In the genomic region with DNA sequence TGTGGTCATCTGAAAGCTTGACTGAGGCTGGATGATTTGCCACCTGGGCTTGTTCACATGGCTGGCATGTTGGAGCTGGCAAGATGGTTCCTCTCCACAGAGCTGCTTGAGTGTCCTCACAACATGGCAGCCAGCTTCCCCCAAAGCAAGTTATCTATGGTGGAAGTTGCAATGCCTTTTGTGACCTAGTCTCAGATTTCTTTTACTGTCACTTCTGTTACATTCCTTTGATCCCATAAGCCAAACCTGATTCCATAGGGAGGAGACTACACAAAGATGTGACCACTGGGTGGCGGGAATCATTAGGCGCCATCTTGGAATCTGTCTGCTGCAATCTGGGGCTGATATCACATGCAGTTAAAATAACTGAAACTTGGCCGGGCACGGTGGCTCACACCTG, we compare ENCODE assay signal across 27 cellular contexts. TPM values are rescaled to one million over a fixed set of nuclear protein-coding genes. Genes with fewer than 3 reads are reported as not detected.
"Had no signal": no experiment of that assay in that cellular context is flagged by ENCODE, and none has a peak within 500 bp of the region (broad histone marks: within the 10 kb centered on the region; RNA-seq: fewer than 3 reads in every experiment).

No MANE protein-coding gene starts in this region.

- DNase-seq: colonic mucosa; effector CD4-positive, alpha-beta T cell; hippocampal formation; kidney glomerular epithelial cell; naive thymus-derived CD8-positive, alpha-beta T cell; psoas muscle; sigmoid colon; stimulated activated CD4-positive, alpha-beta T cell treated with anti-CD3 and anti-CD28 coated beads, Interleukin-2, amount 100 ng/mL, for 24 hours; stimulated activated CD4-positive, alpha-beta T cell treated with anti-CD3 and anti-CD28 coated beads, Interleukin-4, amount 100 ng/mL, for 4 hours; stimulated activated naive B cell treated with anti-CD40 and anti-IgM and Interleukin-4, amounts not matched to agents 10 μg/mL and 1 μg/mL and 100 μg/mL, for 72 hours; stomach; substantia nigra; transverse colon had no signal

- FAIRE-seq: frontal cortex, islet of Langerhans had no signal

- H3K9me3 ChIP-seq: colonic mucosa had no signal

- H3K36me3 ChIP-seq: colonic mucosa, heart left ventricle, neutrophil, sigmoid colon, stomach, thoracic aorta, transverse colon had no signal

- H3K27ac ChIP-seq: colonic mucosa, heart left ventricle, neutrophil, psoas muscle, sigmoid colon, skin epidermis, stomach, thoracic aorta, transverse colon had no signal

- H3K4me1 Mint-ChIP-seq: naive thymus-derived CD8-positive, alpha-beta T cell; stimulated activated naive B cell treated with anti-CD40 and anti-IgM and Interleukin-4, amounts not matched to agents 10 μg/mL and 1 μg/mL and 100 μg/mL, for 72 hours had no signal

- H3K27ac Mint-ChIP-seq: naive thymus-derived CD8-positive, alpha-beta T cell; stimulated activated naive B cell treated with anti-CD40 and anti-IgM and Interleukin-4, amounts not matched to agents 10 μg/mL and 1 μg/mL and 100 μg/mL, for 72 hours had no signal

- H3K4me3 Mint-ChIP-seq: naive thymus-derived CD8-positive, alpha-beta T cell; stimulated activated naive B cell treated with anti-CD40 and anti-IgM and Interleukin-4, amounts not matched to agents 10 μg/mL and 1 μg/mL and 100 μg/mL, for 72 hours had no signal

- H3K4me3 ChIP-seq: colonic mucosa, heart left ventricle, psoas muscle, sigmoid colon, skin epidermis, stomach, thoracic aorta, transverse colon had no signal

- H3K4me1 ChIP-seq: colonic mucosa, heart left ventricle, psoas muscle, sigmoid colon, stomach, transverse colon had no signal

- ATAC-seq: esophagus mucosa; heart left ventricle; naive thymus-derived CD8-positive, alpha-beta T cell; psoas muscle; stimulated activated naive B cell treated with anti-CD40 and anti-IgM and Interleukin-4, amounts not matched to agents 10 μg/mL and 1 μg/mL and 100 μg/mL, for 72 hours had no signal

RNA-seq across cellular contexts. Expression of gene LMTK3, which starts 17.5 kb away (rescaled TPM):
- total RNA-seq: glomerular endothelial cell, lung microvascular endothelial cell, osteoblast had no signal
- polyA plus RNA-seq: fibroblast of lung had no signal

RNA-seq across cellular contexts. Expression of gene SULT2B1, which starts 22.8 kb away (rescaled TPM):
- total RNA-seq: glomerular endothelial cell; liver; lung microvascular endothelial cell; mononuclear cell; naive thymus-derived CD8-positive, alpha-beta T cell; psoas muscle; thoracic aorta had no signal
- polyA plus RNA-seq: neural cell had no signal
